13 cellular contexts compared by ENCODE assay signal in genomic region chr2:41923156-41923786, GRCh38.
"Had no signal": no experiment of that assay in that cellular context is flagged by ENCODE, and none has a peak within 500 bp of the region (broad histone marks: within the 10 kb centered on the region; RNA-seq: fewer than 3 reads in every experiment).

No MANE protein-coding gene starts in this region.

- H3K4me3 ChIP-seq: dorsolateral prefrontal cortex, prostate gland, SJSA1 had no signal

- H3K27me3 ChIP-seq: dorsolateral prefrontal cortex, SJSA1 had no signal

- H3K36me3 ChIP-seq: prostate gland, SJSA1 had no signal

- DNase-seq: activated CD4-positive, alpha-beta T cell treated with anti-CD3 and anti-CD28 coated beads, Interleukin-2, amount 50 U/mL, for 1 hour; activated CD4-positive, CD25-positive, alpha-beta regulatory T cell; activated CD8-positive, alpha-beta memory T cell treated with anti-CD3 and anti-CD28 coated beads for 24 hours; activated naive CD8-positive, alpha-beta T cell treated with anti-CD3 and anti-CD28 coated beads, Interleukin-2, amount 10 ng/mL, durations not matched to agents 7 days and 5 days; dorsolateral prefrontal cortex; endodermal cell; nephron progenitor cell; occipital lobe; stimulated activated CD4-positive, alpha-beta T cell treated with anti-CD3 and anti-CD28 coated beads, Interleukin-2, amount 100 ng/mL, for 48 hours had no signal

- H3K27ac ChIP-seq: prostate gland, SJSA1 had no signal

- H3K4me1 ChIP-seq: prostate gland had no signal

- H3K9me3 ChIP-seq: prostate gland had no signal

- ATAC-seq: left lobe of liver; stimulated activated memory B cell treated with anti-CD40 and anti-IgM and Interleukin-4, amounts not matched to agents 10 μg/mL and 1 μg/mL and 100 μg/mL, for 72 hours had no signal
